ENCODE assay signal across 14 cellular contexts in genomic region chr17:17698371-17698770, GRCh38. TPM values are rescaled to one million over a fixed set of nuclear protein-coding genes. Genes with fewer than 3 reads are reported as not detected.
A peak's percentile ranks its signal among the peaks of the same experiment; 100 is the strongest.
DNase-seq lines count a peak whose midpoint lies in the region; ATAC-seq and TF ChIP-seq lines count a peak whose summit lies in the region.
"Had no signal": no experiment of that assay in that cellular context is flagged by ENCODE, and none has a peak within 500 bp of the region (broad histone marks: within the 10 kb centered on the region; RNA-seq: fewer than 3 reads in every experiment).

No MANE protein-coding gene starts in this region.

- ATAC-seq in body of pancreas = no peak
- ATAC-seq in HG02623 (IDR thresholded peaks at IDR 0.05; ENCODE audit: unreplicated experiment) = no peak
- no peak for ATAC-seq in HG03175 (IDR thresholded peaks at IDR 0.05; ENCODE audit: unreplicated experiment)
- no peak for ATAC-seq in GM21576 (IDR thresholded peaks at IDR 0.05; ENCODE audit: unreplicated experiment)
- ATAC-seq: activated CD4-positive, alpha-beta T cell treated with anti-CD3 and anti-CD28 coated beads for 36 hours; stimulated activated naive CD8-positive, alpha-beta T cell treated with anti-CD3 and anti-CD28 coated beads, Interleukin-15, amount 100 ng/mL, for 72 hours had no signal

- H3K36me3 ChIP-seq in body of pancreas (replicated peaks in 1 of 2; ENCODE audit: insufficient read depth in 1 of 2, low read depth in 2 of 2) (no peaks in the 10 kb centered on the region), tibial artery (no peaks in the 10 kb centered on the region)

- WGBS in body of pancreas, 2 donors = 60 to 100% methylated on average over 1 to 5 of the region's 5 CpGs

- peaks cover 89% of the 10 kb centered on the region for H3K4me1 Mint-ChIP-seq in nephron progenitor cell

- H3K27ac ChIP-seq in body of pancreas = peak overlapping the region in 3 of 4 donors; percentile 75 to 97 (median 97)
- peak overlapping the region; percentile 58 to 95 for H3K27ac ChIP-seq in tibial artery

- H3K9me3 ChIP-seq in body of pancreas (no peaks in the 10 kb centered on the region), tibial artery (no peaks in the 10 kb centered on the region)

- H3K4me3 Mint-ChIP-seq in nephron progenitor cell = peak overlapping the region; percentile 74
- H3K4me3 Mint-ChIP-seq: activated CD4-positive, alpha-beta T cell treated with anti-CD3 and anti-CD28 coated beads for 36 hours; stimulated activated naive CD8-positive, alpha-beta T cell treated with anti-CD3 and anti-CD28 coated beads, Interleukin-15, amount 100 ng/mL, for 72 hours had no signal

- H3K4me3 ChIP-seq in body of pancreas (no peak overlapping the region), tibial artery (no peak overlapping the region)

- peak overlapping the region; percentile 53 for H3K27ac Mint-ChIP-seq in nephron progenitor cell

- peaks cover 26% of the 10 kb centered on the region for H3K27me3 Mint-ChIP-seq in nephron progenitor cell (ENCODE audit: low read depth, poor library complexity)
- H3K27me3 Mint-ChIP-seq: activated CD4-positive, alpha-beta T cell treated with anti-CD3 and anti-CD28 coated beads for 36 hours; stimulated activated naive CD8-positive, alpha-beta T cell treated with anti-CD3 and anti-CD28 coated beads, Interleukin-15, amount 100 ng/mL, for 72 hours had no signal

- H3K4me1 ChIP-seq in body of pancreas (peaks cover 90% of the 10 kb centered on the region), tibial artery (peaks cover 0 to 95% (median 66%) of the 10 kb centered on the region in 4 donors)

- no peak for TF ChIP-seq POLR2A in body of pancreas (IDR thresholded peaks at IDR 0.05)

- TF ChIP-seq CTCF in body of pancreas (IDR thresholded peaks at IDR 0.05) (no peak), nephron progenitor cell (IDR thresholded peaks at IDR 0.05) (no peak), tibial artery (IDR thresholded peaks at IDR 0.05) (no peak)

- H3K27me3 ChIP-seq in body of pancreas (no peaks in the 10 kb centered on the region), tibial artery (no peaks in the 10 kb centered on the region)

- H3K36me3 Mint-ChIP-seq in nephron progenitor cell (ENCODE audit: low read depth) = no peaks in the 10 kb centered on the region

- DNase-seq in NCI-H1436 (lab: John Stamatoyannopoulos, UW) (peak; percentile 20), NCI-H1436 treated with DMSO at 0.1 percent for 48 hours (lab: John Stamatoyannopoulos, UW) (no peak), body of pancreas (no peak), nephron progenitor cell (no peak), tibial artery (no peak)
- DNase-seq: 8988T; activated CD4-positive, alpha-beta T cell treated with anti-CD3 and anti-CD28 coated beads for 36 hours; head of caudate nucleus; NCI-H2029 treated with DMSO at 0.1 percent for 48 hours; stimulated activated CD4-positive, alpha-beta T cell treated with anti-CD3 and anti-CD28 coated beads, Interleukin-4, amount 100 ng/mL, for 4 hours; stimulated activated naive CD8-positive, alpha-beta T cell treated with anti-CD3 and anti-CD28 coated beads, Interleukin-15, amount 100 ng/mL, for 72 hours had no signal

- intact Hi-C loops in body of pancreas (cut with DNase I) = no loop called here
- intact Hi-C loops in tibial artery (cut with DNase I; ENCODE audit: low total_unique reads) = no loop called here

- H3K9me3 Mint-ChIP-seq in nephron progenitor cell = no peaks in the 10 kb centered on the region
- H3K9me3 Mint-ChIP-seq: stimulated activated naive CD8-positive, alpha-beta T cell treated with anti-CD3 and anti-CD28 coated beads, Interleukin-15, amount 100 ng/mL, for 72 hours had no signal

RNA-seq across cellular contexts. Expression of gene RAI1, which starts 17.1 kb away (rescaled TPM):
- total RNA-seq in body of pancreas = 10 to 100 TPM; 16.3 to 41.5 TPM
